Comparison of ENCODE assay signal across 15 cellular contexts in genomic region chr12:117518594-117519270, GRCh38.
DNase-seq lines count a peak whose midpoint lies in the region; ATAC-seq, FAIRE-seq and TF ChIP-seq lines count a peak whose summit lies in the region.
"Had no signal": no experiment of that assay in that cellular context is flagged by ENCODE, and none has a peak within 500 bp of the region (broad histone marks: within the 10 kb centered on the region; RNA-seq: fewer than 3 reads in every experiment).

No MANE protein-coding gene starts in this region.

- intact Hi-C loops in PC-3 (cut with micrococcal nuclease) = no loop called here
- intact Hi-C loops in colonic mucosa (cut with DNase I) = no loop called here

- FAIRE-seq in A549 (lab: Jason Lieb, UNC) = no peak
- FAIRE-seq: GM12891 had no signal

- TF ChIP-seq EP300 in A549 (IDR thresholded peaks at IDR 0.05) = no peak

- H3K36me3 ChIP-seq in PC-3 (ENCODE audit: low read depth, low read length) = no peaks in the 10 kb centered on the region
- no peaks in the 10 kb centered on the region for H3K36me3 ChIP-seq in colonic mucosa
- no peaks in the 10 kb centered on the region for H3K36me3 ChIP-seq in lung (ENCODE audit: control insufficient read depth in 2 of 2, insufficient read depth in 2 of 2, low read length in 2 of 2)
- H3K36me3 ChIP-seq: HAP-1 had no signal

- no peak for TF ChIP-seq CTCF in A549 (IDR thresholded peaks at IDR 0.05)
- no peak for TF ChIP-seq CTCF in PC-3 (conservative IDR thresholded peaks at IDR 0.05; ENCODE audit: low read depth, low read length)
- no peak for TF ChIP-seq CTCF in colonic mucosa (IDR thresholded peaks at IDR 0.05)
- TF ChIP-seq CTCF in lung (IDR thresholded peaks at IDR 0.05; ENCODE audit: control extremely low read depth, extremely low read depth) = no peak

- TF ChIP-seq POLR2A in A549 (IDR thresholded peaks at IDR 0.05; ENCODE audit: low read length) = no peak

- H3K4me1 ChIP-seq in A549 (peaks cover 10% of the 10 kb centered on the region; the same call in 1 of the 3 replicates), PC-3 (ENCODE audit: insufficient read depth, low read length) (peaks cover 6% of the 10 kb centered on the region), colonic mucosa (no peaks in the 10 kb centered on the region), lung (ENCODE audit: control insufficient read depth in 2 of 2, insufficient read depth in 2 of 2, low read length in 2 of 2) (no peaks in the 10 kb centered on the region)
- H3K4me1 ChIP-seq: HAP-1 had no signal

- no peaks in the 10 kb centered on the region for H4K20me1 ChIP-seq in PC-3 (ENCODE audit: low read length)

- POLR2A ChIA-PET in A549 (lab: Yijun Ruan, JAX) = no interaction called here
- POLR2A ChIA-PET in PC-3 (lab: Charles Lee; ENCODE audit: unreplicated experiment) = no interaction called here

- no peak for TF ChIP-seq RAD21 in A549 (conservative IDR thresholded peaks at IDR 0.05 in 1 of 2, IDR thresholded peaks at IDR 0.05 in 1 of 2)

- ATAC-seq in A549 (peak in 1 of 2 experiments; percentile 53; a peak in 3 of 6 replicates), PC-3 (peak; percentile 86), lung (ENCODE audit: insufficient read depth, low FRiP score) (peak; percentile 39), HG03175 (IDR thresholded peaks at IDR 0.05; ENCODE audit: unreplicated experiment) (no peak)

- no peaks in the 10 kb centered on the region for H3K27me3 ChIP-seq in PC-3 (ENCODE audit: low read length)
- H3K27me3 ChIP-seq in colonic mucosa = no peaks in the 10 kb centered on the region
- H3K27me3 ChIP-seq in lung (ENCODE audit: control insufficient read depth, insufficient read depth) = no peaks in the 10 kb centered on the region

- H3K4me2 ChIP-seq in A549 = 0 out of 3 replicates have a peak overlapping the region, but pooled peaks have one; percentile 2
- no peak overlapping the region for H3K4me2 ChIP-seq in PC-3 (ENCODE audit: low read length)

- no peak overlapping the region for H2AFZ ChIP-seq in PC-3 (ENCODE audit: low read length)

- DNase-seq in A549 (ENCODE audit: low read depth in 1 of 2, low spot score in 1 of 2) = peak in 1 of 2 experiments; percentile 24
- DNase-seq in PC-3 = peak; percentile 43
- peak; percentile 58 for DNase-seq in colonic mucosa
- DNase-seq in lung (ENCODE audit: low spot score) = peak; percentile 79
- DNase-seq in SHP77 treated with DMSO at 0.1 percent for 48 hours (lab: John Stamatoyannopoulos, UW) = no peak
- DNase-seq in stimulated activated naive CD4-positive, alpha-beta T cell (lab: John Stamatoyannopoulos, UW) = no peak
- DNase-seq in stimulated activated CD4-positive, alpha-beta T cell treated with anti-CD3 and anti-CD28 coated beads, Interleukin-4, amount 100 ng/mL, for 4 hours = no peak
- DNase-seq: activated CD4-positive, alpha-beta T cell treated with anti-CD3 and anti-CD28 coated beads for 48 hours; CD4-positive, alpha-beta memory T cell; central memory CD4-positive, alpha-beta T cell; foreskin fibroblast; NCI-H1048 had no signal

- H3F3A ChIP-seq in PC-3 (ENCODE audit: low read length, unreplicated experiment) = no peaks in the 10 kb centered on the region

- no peaks in the 10 kb centered on the region for H3K9me3 ChIP-seq in A549
- no peaks in the 10 kb centered on the region for H3K9me3 ChIP-seq in PC-3 (ENCODE audit: low read length)
- no peaks in the 10 kb centered on the region for H3K9me3 ChIP-seq in colonic mucosa
- H3K9me3 ChIP-seq in lung (ENCODE audit: control insufficient read depth in 2 of 2, insufficient read depth in 1 of 2, low read length in 1 of 2) = no peaks in the 10 kb centered on the region
- H3K9me3 ChIP-seq: HAP-1 had no signal

- H3K9ac ChIP-seq in PC-3 (ENCODE audit: low read length) (no peak overlapping the region), colonic mucosa (ENCODE audit: low read depth in 2 of 2, low read length in 2 of 2) (no peak overlapping the region)

- H3K4me3 ChIP-seq in A549 = no peak overlapping the region
- H3K4me3 ChIP-seq in PC-3 (ENCODE audit: low read length) = no peak overlapping the region
- no peak overlapping the region for H3K4me3 ChIP-seq in colonic mucosa
- H3K4me3 ChIP-seq in lung = no peak overlapping the region
- H3K4me3 ChIP-seq: HAP-1 had no signal

- H3K79me2 ChIP-seq in PC-3 (ENCODE audit: low read length) = no peaks in the 10 kb centered on the region

- H3K9me2 ChIP-seq in PC-3 (replicated peaks; ENCODE audit: low read length) = no peaks in the 10 kb centered on the region

- H3K27ac ChIP-seq in A549 (peak overlapping the region in 1 of 2 experiments; percentile 37; a peak in 1 of 6 replicates), PC-3 (ENCODE audit: low read length) (no peak overlapping the region), colonic mucosa (no peak overlapping the region), lung (ENCODE audit: low read depth in 1 of 2, low read length in 1 of 2) (no peak overlapping the region)

- WGBS in A549 (ENCODE audit: missing lambda C conversion rate) = 68% methylated on average over 11 of the region's 11 CpGs
- 74 to 91% methylated on average over 11 of the region's 11 CpGs for WGBS in lung, 2 donors

- no TSS peak for BruUV-seq in PC-3 (replicated peaks; lab: Mats Ljungman, UMichigan)

- CTCF ChIA-PET in A549 (lab: Yijun Ruan, JAX) (no interaction called here), PC-3 (lab: Charles Lee) (interaction anchor here (0.7 kb wide), 1 partner anchor 69 kb away, joined by 6 read pairs; no protein-coding TSS in a partner anchor)

TF ChIP-seq in A549, 52 proteins besides CTCF, POLR2A, EP300 and RAD21:
- TF ChIP-seq EHF (CRISPR knock-in tag; IDR thresholded peaks at IDR 0.05) (no peak), PBX3 (IDR thresholded peaks at IDR 0.05) (no peak), NFE2L2 (conservative IDR thresholded peaks at IDR 0.05; ENCODE audit: low read length) (no peak), HOXB13 (CRISPR knock-in tag; IDR thresholded peaks at IDR 0.05; ENCODE audit: low read depth) (no peak), ESRRA (IDR thresholded peaks at IDR 0.05; ENCODE audit: borderline replicate concordance, low read length) (no peak), BHLHE40 (IDR thresholded peaks at IDR 0.05; ENCODE audit: low read depth, low read length) (no peak), FOXS1 (CRISPR knock-in tag; IDR thresholded peaks at IDR 0.05) (no peak), MAFK (IDR thresholded peaks at IDR 0.05; ENCODE audit: partially characterized antibody) (no peak), MAZ (IDR thresholded peaks at IDR 0.05; ENCODE audit: borderline replicate concordance, low read depth, low read length) (no peak), JUNB (IDR thresholded peaks at IDR 0.05) (no peak), TP53 (CRISPR knock-in tag; IDR thresholded peaks at IDR 0.05) (no peak), SMC3 (IDR thresholded peaks at IDR 0.05) (no peak)

Comparison
In these comparisons a context has a peak if more than half of its experiments do, and no peak if none do; other contexts are left out.
1. DNase-seq: peak in PC-3 (single experiment), colonic mucosa (single experiment) and lung (single experiment); none in SHP77 treated with DMSO at 0.1 percent for 48 hours (single experiment), stimulated activated naive CD4-positive, alpha-beta T cell (0 of 6) and stimulated activated CD4-positive, alpha-beta T cell treated with anti-CD3 and anti-CD28 coated beads, Interleukin-4, amount 100 ng/mL, for 4 hours (0 of 2).